Comparison of ENCODE assay signal across 24 cellular contexts in the genomic region with DNA sequence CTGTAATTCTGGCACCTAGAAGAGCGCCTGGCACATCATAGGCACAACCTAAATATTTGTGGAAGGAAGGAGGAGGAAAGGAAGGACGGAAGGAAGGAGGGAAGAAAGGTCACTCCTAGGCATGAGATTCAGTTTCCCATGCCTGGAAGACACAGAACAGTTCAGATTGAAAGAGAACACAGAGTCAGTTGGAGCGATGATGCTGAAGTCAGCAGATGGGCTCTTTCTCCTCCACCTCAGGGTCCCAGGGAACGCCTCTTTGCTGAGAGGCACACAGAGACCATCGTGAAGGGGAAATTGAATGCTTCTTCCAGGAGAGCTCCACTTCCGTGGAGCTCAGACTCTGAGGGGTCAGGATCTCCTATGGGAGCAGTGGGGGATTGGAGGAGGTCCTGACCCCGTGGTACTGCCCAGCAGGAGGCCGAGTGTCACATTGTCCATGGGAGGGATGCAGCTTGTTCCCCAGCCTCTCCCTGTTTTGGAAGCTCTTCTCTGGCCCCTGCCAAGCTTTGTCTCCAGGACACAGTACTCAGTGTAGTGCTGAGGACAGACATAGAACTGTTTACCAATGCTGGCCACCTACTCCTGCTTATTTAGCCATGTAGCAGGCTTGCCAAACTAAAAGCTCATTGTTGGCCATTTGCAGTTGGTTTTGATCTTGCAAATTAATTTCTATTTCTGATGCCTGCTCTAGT. TPM values are rescaled to one million over a fixed set of nuclear protein-coding genes. Genes with fewer than 3 reads are reported as not detected.
A peak's percentile ranks its signal among the peaks of the same experiment; 100 is the strongest.
DNase-seq lines count a peak whose midpoint lies in the region; ATAC-seq and TF ChIP-seq lines count a peak whose summit lies in the region.
"Had no signal": no experiment of that assay in that cellular context is flagged by ENCODE, and none has a peak within 500 bp of the region (broad histone marks: within the 10 kb centered on the region; RNA-seq: fewer than 3 reads in every experiment).

No MANE protein-coding gene starts in this region.

- H3K4ac ChIP-seq in trophoblast cell (ENCODE audit: low read depth, low read length), result no peak overlapping the region

- peaks cover 7% of the 10 kb centered on the region for H3K79me2 ChIP-seq in trophoblast cell (ENCODE audit: control insufficient read depth, insufficient read depth, low read length, poor library complexity)

- CTCF ChIA-PET in GM10248 (lab: Yijun Ruan, JAX), result interaction anchor here (2.3 to 4.7 kb wide), 2 partner anchors 8 to 27 kb away, joined by 7 to 24 read pairs; no protein-coding TSS in a partner anchor

- no CpG with 5 or more reads among the region's 8 CpGs for WGBS in trophoblast cell (ENCODE audit: extremely low coverage, insufficient coverage, insufficient read length)

- peak; percentile 34 for ATAC-seq in left ventricle myocardium superior
- ATAC-seq in HG03108 (IDR thresholded peaks at IDR 0.05; ENCODE audit: unreplicated experiment), result no peak
- no peak for ATAC-seq in SK-N-SH treated with all-trans-retinoic acid at 6 μM for 48 hours
- ATAC-seq: PC-3; stimulated activated naive CD8-positive, alpha-beta T cell treated with anti-CD3 and anti-CD28 coated beads, Interleukin-15, amount 100 ng/mL, for 72 hours had no signal

- no peak overlapping the region for H3K4me2 ChIP-seq in trophoblast cell (ENCODE audit: low read length)

- H3K9ac ChIP-seq in trophoblast cell (ENCODE audit: low read length), result no peak overlapping the region

- H4K12ac ChIP-seq in trophoblast cell (ENCODE audit: low read depth, low read length), result no peak overlapping the region

- no peak overlapping the region for H2AK5ac ChIP-seq in trophoblast cell (ENCODE audit: low read length)

- peaks cover 24% of the 10 kb centered on the region for H3K79me1 ChIP-seq in trophoblast cell (ENCODE audit: low read length)

- DNase-seq in Ammon's horn (ENCODE audit: low spot score) (peak; percentile 96), caudate nucleus (lab: John Stamatoyannopoulos, UW) (peak in 56 of 61 donors; percentile 14 to 95 (median 78)), left ventricle myocardium superior (peak; percentile 45), trophoblast cell (no peak), GM10248 (ENCODE audit: extremely low spot score) (no peak), A172 (ENCODE audit: low spot score) (no peak)
- DNase-seq: activated CD4-positive, CD25-positive, alpha-beta regulatory T cell; activated naive CD8-positive, alpha-beta T cell treated with anti-CD3 and anti-CD28 coated beads, Interleukin-2, amount 10 ng/mL, durations not matched to agents 7 days and 5 days; foreskin melanocyte; GDM1; H7; NCI-H1105; NCI-H748 treated with DMSO at 0.1 percent for 48 hours; PC-3; stimulated activated naive CD8-positive, alpha-beta T cell treated with anti-CD3 and anti-CD28 coated beads, Interleukin-15, amount 100 ng/mL, for 72 hours had no signal

- H3K4me3 ChIP-seq in trophoblast cell (ENCODE audit: low read depth, low read length), result no peak overlapping the region
- H3K4me3 ChIP-seq: lung, SJSA1 had no signal

- peaks cover 0 to 3% of the 10 kb centered on the region in 2 experiments for H3K36me3 ChIP-seq in trophoblast cell (ENCODE audit: control insufficient read depth in 1 of 2, insufficient read depth in 2 of 2, low read length in 2 of 2)
- H3K36me3 ChIP-seq: SJSA1 had no signal

- H4K91ac ChIP-seq in trophoblast cell (ENCODE audit: low read depth, low read length), result no peak overlapping the region

- peak overlapping the region; percentile 12 for H2BK120ac ChIP-seq in trophoblast cell (ENCODE audit: insufficient read depth, low read length, poor library complexity)

- peaks cover 2% of the 10 kb centered on the region for H3K9me3 ChIP-seq in trophoblast cell (ENCODE audit: insufficient read depth, low read depth, low read length)
- H3K9me3 ChIP-seq: SJSA1 had no signal

- H2BK5ac ChIP-seq in trophoblast cell (ENCODE audit: low read depth, low read length, poor library complexity), result no peak overlapping the region

- peak overlapping the region; percentile 44 for H2BK12ac ChIP-seq in trophoblast cell (ENCODE audit: low read length)

- POLR2A ChIA-PET in GM10248 (lab: Yijun Ruan, JAX), result no interaction called here

- no peak overlapping the region for H2AFZ ChIP-seq in trophoblast cell (ENCODE audit: insufficient read depth, low read length, poor library complexity)

- no peak overlapping the region for H4K8ac ChIP-seq in trophoblast cell (ENCODE audit: low read depth, low read length)

- intact Hi-C loops in left ventricle myocardium superior (cut with micrococcal nuclease), result no loop called here

- H3K14ac ChIP-seq in trophoblast cell (ENCODE audit: low read length), result peak overlapping the region; percentile 49

- no peak for TF ChIP-seq CTCF in GM10248 (IDR thresholded peaks at IDR 0.05; ENCODE audit: control extremely low read depth, extremely low read depth, low read depth, missing control alignments)

- H3K4me1 ChIP-seq in trophoblast cell (ENCODE audit: control insufficient read depth in 1 of 2, insufficient read depth in 2 of 2, low read length in 2 of 2), result peaks cover 33 to 41% of the 10 kb centered on the region in 2 experiments

- no peak overlapping the region for H3K18ac ChIP-seq in trophoblast cell (ENCODE audit: low read length)

- H3K27ac ChIP-seq in caudate nucleus (ENCODE audit: low read depth, low read length) (peak overlapping the region; percentile 98), trophoblast cell (ENCODE audit: low read depth, low read length) (no peak overlapping the region)
- H3K27ac ChIP-seq: epithelial cell of prostate, SJSA1 had no signal

- H3K23ac ChIP-seq in trophoblast cell (ENCODE audit: low read length), result no peak overlapping the region

- no peaks in the 10 kb centered on the region for H3K27me3 ChIP-seq in trophoblast cell (ENCODE audit: insufficient read depth, low read length)
- H3K27me3 ChIP-seq: SJSA1 had no signal

TF ChIP-seq in SK-N-SH treated with all-trans-retinoic acid at 6 μM for 48 hours, 23 proteins besides CTCF, POLR2A, EP300 and RAD21:
- TF ChIP-seq ISL1 (CRISPR knock-in tag; IDR thresholded peaks at IDR 0.05) (no peak), POU6F1 (CRISPR knock-in tag; IDR thresholded peaks at IDR 0.05; ENCODE audit: borderline replicate concordance, low read depth) (no peak), ZFP30 (CRISPR knock-in tag; IDR thresholded peaks at IDR 0.05) (no peak)

RNA-seq across cellular contexts. Expression of gene MYBPHL, which starts 2.4 kb away (rescaled TPM):
- 0.35 TPM for total RNA-seq in left ventricle myocardium superior
- polyA plus RNA-seq in trophoblast cell (2013), result 0.97 and 1.1 TPM in 2 replicates
- 1.8 TPM in 1 of 2 replicates, not detected in the other for total RNA-seq in A172 (2014; rRNA removed; shearing (Covaris generic))
- total RNA-seq: activated CD8-positive, alpha-beta memory T cell treated with anti-CD3 and anti-CD28 coated beads for 36 hours; activated naive CD8-positive, alpha-beta T cell treated with anti-CD3 and anti-CD28 coated beads, Interleukin-2, amount 10 ng/mL, durations not matched to agents 7 days and 5 days; activated T-helper 1 cell treated with anti-CD3 and anti-CD28 coated beads, Interleukin-12 subunit alpha, Interleukin-12 subunit beta, Interleukin-2, Interleukin-4 antibody, amounts not matched to agents 30 ng/mL and 10 ng/mL and 1 ng/mL, durations not matched to agents 14 hours and 24 hours and 36 hours; dermis microvascular lymphatic vessel endothelial cell; H7; osteoblast; PC-3; SJSA1 had no signal

RNA-seq across cellular contexts. Expression of gene PSRC1, which starts 21.4 kb away (rescaled TPM):
- total RNA-seq in left ventricle myocardium superior, result 0.74 TPM
- polyA plus RNA-seq in trophoblast cell (2013), result 91.9 and 95.6 TPM in 2 replicates
- 32.7 and 42.3 TPM in 2 replicates for total RNA-seq in A172 (2014; rRNA removed; shearing (Covaris generic))

RNA-seq across cellular contexts. Expression of gene CELSR2, which starts 55.0 kb away (rescaled TPM):
- total RNA-seq in left ventricle myocardium superior, result 9.8 TPM
- 18.9 and 19.5 TPM in 2 replicates for polyA plus RNA-seq in trophoblast cell (2013)
- total RNA-seq in A172 (2014; rRNA removed; shearing (Covaris generic)), result 10.3 and 14.9 TPM in 2 replicates

Comparison
In these comparisons a context has a peak if more than half of its experiments do, and no peak if none do; other contexts are left out.
1. DNase-seq: peak in Ammon's horn (single experiment), caudate nucleus (56 of 61) and left ventricle myocardium superior (single experiment); none in trophoblast cell (0 of 2), GM10248 (single experiment) and A172 (single experiment).
2. RNA of gene PSRC1, which starts 21.4 kb away (total RNA-seq): 32.7 to 42.3 TPM in A172; 0.74 TPM in left ventricle myocardium superior (single experiment); every median in the first group is over 10 times any median in the second.